ENCODE assay signal across 18 cellular contexts in genomic region chr6:150420926-150421325, GRCh38. TPM values are rescaled to one million over a fixed set of nuclear protein-coding genes. Genes with fewer than 3 reads are reported as not detected.
A peak's percentile ranks its signal among the peaks of the same experiment; 100 is the strongest.
DNase-seq lines count a peak whose midpoint lies in the region; ATAC-seq and TF ChIP-seq lines count a peak whose summit lies in the region.
"Had no signal": no experiment of that assay in that cellular context is flagged by ENCODE, and none has a peak within 500 bp of the region (broad histone marks: within the 10 kb centered on the region; RNA-seq: fewer than 3 reads in every experiment).

No MANE protein-coding gene starts in this region.

- H3K27me3 Mint-ChIP-seq in Calu3 (ENCODE audit: unreplicated experiment): no peaks in the 10 kb centered on the region
- H3K27me3 Mint-ChIP-seq in nephron (ENCODE audit: low read depth): peaks cover 1% of the 10 kb centered on the region
- H3K27me3 Mint-ChIP-seq: IgD-negative memory B cell had no signal

- no peak for ATAC-seq in GM21723 (IDR thresholded peaks at IDR 0.05; ENCODE audit: unreplicated experiment)

- 47 to 50% methylated on average over 3 of the region's 3 CpGs for WGBS in testis, 2 donors

- TSS peak; percentile 38 for BruUV-seq in Calu3 (replicated peaks; lab: Mats Ljungman, UMichigan)

- H3K9me3 ChIP-seq in testis: no peaks in the 10 kb centered on the region
- H3K9me3 ChIP-seq: Caco-2 had no signal

- H3K4me1 Mint-ChIP-seq in Calu3 (ENCODE audit: low read depth, unreplicated experiment) (peaks cover 18% of the 10 kb centered on the region), nephron (peaks cover 36% of the 10 kb centered on the region)

- H3K4me3 ChIP-seq in astrocyte of the cerebellum (ENCODE audit: low read depth, low read length) (no peak overlapping the region), testis (no peak overlapping the region)
- H3K4me3 ChIP-seq: GM23248 had no signal

- intact Hi-C loops in Calu3 (cut with micrococcal nuclease; ENCODE audit: unreplicated experiment) (no loop called here), testis (cut with DNase I; ENCODE audit: low total_unique reads) (no loop called here)

- TF ChIP-seq CTCF in Calu3 (IDR thresholded peaks at IDR 0.05; ENCODE audit: unreplicated experiment) (no peak), astrocyte of the cerebellum (IDR thresholded peaks at IDR 0.05; ENCODE audit: low read depth, low read length, missing control alignments) (peak; percentile 15), nephron (IDR thresholded peaks at IDR 0.05; ENCODE audit: unreplicated experiment in 3 of 3) (no peak), testis (IDR thresholded peaks at IDR 0.05) (no peak), GM13976 (IDR thresholded peaks at IDR 0.05; ENCODE audit: borderline replicate concordance, control extremely low read depth, extremely low read depth, insufficient read depth, missing control alignments) (no peak)

- in situ Hi-C loops in astrocyte of the cerebellum (cut with HindIII; ENCODE audit: low sequenced_read_pairs) (no loop called here), GM13976 (cut with MboI; ENCODE audit: low sequenced_read_pairs, unreplicated experiment) (no loop called here)

- H3K27me3 ChIP-seq in testis: no peaks in the 10 kb centered on the region

- H3K27ac Mint-ChIP-seq in Calu3 (ENCODE audit: unreplicated experiment): no peak overlapping the region
- peak overlapping the region; percentile 51 to 78 (median 76) for H3K27ac Mint-ChIP-seq in nephron
- H3K27ac Mint-ChIP-seq: CD14-positive monocyte, IgD-negative memory B cell had no signal

- H3K4me1 ChIP-seq in testis: no peaks in the 10 kb centered on the region
- H3K4me1 ChIP-seq: Caco-2 had no signal

- H3K36me3 Mint-ChIP-seq in Calu3 (ENCODE audit: insufficient read depth, unreplicated experiment): peaks cover 8% of the 10 kb centered on the region
- no peaks in the 10 kb centered on the region for H3K36me3 Mint-ChIP-seq in nephron (ENCODE audit: low read depth)
- H3K36me3 Mint-ChIP-seq: CD14-positive monocyte; CD8-positive, alpha-beta memory T cell; IgD-negative memory B cell had no signal

- H3K9me3 Mint-ChIP-seq in Calu3 (ENCODE audit: low read depth, unreplicated experiment) (no peaks in the 10 kb centered on the region), nephron (peaks cover 4% of the 10 kb centered on the region)
- H3K9me3 Mint-ChIP-seq: IgD-negative memory B cell had no signal

- TF ChIP-seq POLR2A in testis (IDR thresholded peaks at IDR 0.05): no peak

- H3K4me3 Mint-ChIP-seq in Calu3 (ENCODE audit: low read depth, unreplicated experiment) (no peak overlapping the region), nephron (peak overlapping the region in 1 of 3 experiments; percentile 25)
- H3K4me3 Mint-ChIP-seq: CD14-positive monocyte had no signal

- CTCF ChIA-PET in Calu3 (lab: Charles Lee): no interaction called here

- no peaks in the 10 kb centered on the region for H3K36me3 ChIP-seq in testis (ENCODE audit: low read depth, missing control alignments)

- no peak for DNase-seq in Calu3
- DNase-seq in astrocyte of the cerebellum (ENCODE audit: low read depth): peak; percentile 43
- DNase-seq in testis: peak; percentile 57
- no peak for DNase-seq in GM13976 (ENCODE audit: low spot score)
- DNase-seq in NCI-H2107 (lab: John Stamatoyannopoulos, UW): no peak
- DNase-seq: Caco-2; CD8-positive, alpha-beta memory T cell; DMS79; GM23248; H7 had no signal

- H3K27ac ChIP-seq in testis: peak overlapping the region in 1 of 2 donors; percentile 53
- H3K27ac ChIP-seq: GM23248, KMS-11 had no signal

RNA-seq across cellular contexts. Expression of gene IYD, which starts 52.1 kb away (rescaled TPM):
- 0.92 and 2.0 TPM in 2 replicates for total RNA-seq in Calu3 (2022)
- total RNA-seq in testis: 1 to 10 TPM in 1 of 2 donors, under 1 TPM in 1; 0.24 to 1.6 TPM
- 0.45 TPM for polyA plus RNA-seq in testis (ENCODE audit: insufficient read depth, low read depth, low replicate concordance)
- total RNA-seq: CD8-positive, alpha-beta memory T cell; G401; GM23248; H7 had no signal
- polyA plus RNA-seq: AG04450; BJ; CD14-positive monocyte; CD8-positive, alpha-beta memory T cell; GM23248; IgD-negative memory B cell had no signal

Comparison
In these comparisons a context has a peak if more than half of its experiments do, and no peak if none do; other contexts are left out.
1. DNase-seq: peak in astrocyte of the cerebellum (single experiment) and testis (single experiment); none in Calu3 (single experiment), GM13976 (single experiment) and NCI-H2107 (single experiment).